Comparison of ENCODE assay signal across 1 cellular context in the genomic region with DNA sequence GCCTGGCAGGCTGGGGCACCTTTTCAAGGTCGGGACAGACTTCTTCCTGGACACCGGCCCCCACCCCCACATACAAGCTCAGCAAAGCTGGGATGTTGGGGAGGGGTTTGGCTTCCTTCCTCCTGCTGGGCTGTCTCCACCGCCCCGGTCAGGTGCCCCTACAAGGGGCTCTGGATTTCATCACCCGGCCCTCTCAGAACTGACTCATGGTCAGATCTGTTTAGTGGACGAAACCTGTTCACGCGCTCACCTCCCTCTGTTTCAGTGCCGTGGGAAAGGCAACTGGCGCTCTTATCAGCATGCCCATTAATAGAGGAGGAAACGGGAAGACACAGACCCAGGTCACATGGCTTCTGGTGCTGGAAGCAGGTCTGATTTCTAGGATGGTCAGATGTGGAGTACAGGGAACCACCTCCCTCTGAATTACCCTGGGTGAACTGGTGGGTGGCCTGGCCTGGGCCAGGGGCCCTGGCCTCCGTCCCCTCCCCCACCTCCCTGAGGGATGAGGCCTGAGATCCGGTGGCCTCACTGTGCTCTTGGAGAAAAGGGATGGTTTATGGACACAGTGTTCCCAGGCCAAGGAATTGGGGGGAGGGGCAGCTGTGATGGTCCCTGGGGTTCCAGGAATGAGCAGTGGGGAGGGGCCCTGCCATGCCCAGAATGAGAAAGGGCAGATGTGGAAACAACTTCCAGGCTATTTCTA.
TF ChIP-seq lines count a peak whose summit lies in the region.

No MANE protein-coding gene starts in this region.

TF ChIP-seq in HEK293, 187 proteins besides CTCF, POLR2A, EP300 and RAD21:
- TF ChIP-seq, protein P1, sequence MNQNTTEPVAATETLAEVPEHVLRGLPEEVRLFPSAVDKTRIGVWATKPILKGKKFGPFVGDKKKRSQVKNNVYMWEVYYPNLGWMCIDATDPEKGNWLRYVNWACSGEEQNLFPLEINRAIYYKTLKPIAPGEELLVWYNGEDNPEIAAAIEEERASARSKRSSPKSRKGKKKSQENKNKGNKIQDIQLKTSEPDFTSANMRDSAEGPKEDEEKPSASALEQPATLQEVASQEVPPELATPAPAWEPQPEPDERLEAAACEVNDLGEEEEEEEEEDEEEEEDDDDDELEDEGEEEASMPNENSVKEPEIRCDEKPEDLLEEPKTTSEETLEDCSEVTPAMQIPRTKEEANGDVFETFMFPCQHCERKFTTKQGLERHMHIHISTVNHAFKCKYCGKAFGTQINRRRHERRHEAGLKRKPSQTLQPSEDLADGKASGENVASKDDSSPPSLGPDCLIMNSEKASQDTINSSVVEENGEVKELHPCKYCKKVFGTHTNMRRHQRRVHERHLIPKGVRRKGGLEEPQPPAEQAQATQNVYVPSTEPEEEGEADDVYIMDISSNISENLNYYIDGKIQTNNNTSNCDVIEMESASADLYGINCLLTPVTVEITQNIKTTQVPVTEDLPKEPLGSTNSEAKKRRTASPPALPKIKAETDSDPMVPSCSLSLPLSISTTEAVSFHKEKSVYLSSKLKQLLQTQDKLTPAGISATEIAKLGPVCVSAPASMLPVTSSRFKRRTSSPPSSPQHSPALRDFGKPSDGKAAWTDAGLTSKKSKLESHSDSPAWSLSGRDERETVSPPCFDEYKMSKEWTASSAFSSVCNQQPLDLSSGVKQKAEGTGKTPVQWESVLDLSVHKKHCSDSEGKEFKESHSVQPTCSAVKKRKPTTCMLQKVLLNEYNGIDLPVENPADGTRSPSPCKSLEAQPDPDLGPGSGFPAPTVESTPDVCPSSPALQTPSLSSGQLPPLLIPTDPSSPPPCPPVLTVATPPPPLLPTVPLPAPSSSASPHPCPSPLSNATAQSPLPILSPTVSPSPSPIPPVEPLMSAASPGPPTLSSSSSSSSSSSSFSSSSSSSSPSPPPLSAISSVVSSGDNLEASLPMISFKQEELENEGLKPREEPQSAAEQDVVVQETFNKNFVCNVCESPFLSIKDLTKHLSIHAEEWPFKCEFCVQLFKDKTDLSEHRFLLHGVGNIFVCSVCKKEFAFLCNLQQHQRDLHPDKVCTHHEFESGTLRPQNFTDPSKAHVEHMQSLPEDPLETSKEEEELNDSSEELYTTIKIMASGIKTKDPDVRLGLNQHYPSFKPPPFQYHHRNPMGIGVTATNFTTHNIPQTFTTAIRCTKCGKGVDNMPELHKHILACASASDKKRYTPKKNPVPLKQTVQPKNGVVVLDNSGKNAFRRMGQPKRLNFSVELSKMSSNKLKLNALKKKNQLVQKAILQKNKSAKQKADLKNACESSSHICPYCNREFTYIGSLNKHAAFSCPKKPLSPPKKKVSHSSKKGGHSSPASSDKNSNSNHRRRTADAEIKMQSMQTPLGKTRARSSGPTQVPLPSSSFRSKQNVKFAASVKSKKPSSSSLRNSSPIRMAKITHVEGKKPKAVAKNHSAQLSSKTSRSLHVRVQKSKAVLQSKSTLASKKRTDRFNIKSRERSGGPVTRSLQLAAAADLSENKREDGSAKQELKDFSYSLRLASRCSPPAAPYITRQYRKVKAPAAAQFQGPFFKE (tag by site-specific recombination; IDR thresholded peaks at IDR 0.05; ENCODE audit: borderline replicate concordance), result no peak
- TF ChIP-seq ZBTB20 (tag by site-specific recombination; IDR thresholded peaks at IDR 0.05) (0 out of 2 replicates have a peak, but pooled peaks have one; percentile 25), ZIC2 (tag by site-specific recombination; IDR thresholded peaks at IDR 0.05) (0 out of 2 replicates have a peak, but pooled peaks have one; percentile 57)
